In genomic region chr13:40624338-40624737, GRCh38 we compare ENCODE assay signal across 13 cellular contexts. TPM values are rescaled to one million over a fixed set of nuclear protein-coding genes. Genes with fewer than 3 reads are reported as not detected.
DNase-seq lines count a peak whose midpoint lies in the region; ATAC-seq and TF ChIP-seq lines count a peak whose summit lies in the region.
"Had no signal": no experiment of that assay in that cellular context is flagged by ENCODE, and none has a peak within 500 bp of the region (broad histone marks: within the 10 kb centered on the region; RNA-seq: fewer than 3 reads in every experiment).

No MANE protein-coding gene starts in this region.

- peak overlapping the region; percentile 10 for H3K27ac ChIP-seq in foreskin keratinocyte
- H3K27ac ChIP-seq: A549, neutrophil, Peyer's patch, vagina, WERI-Rb-1 had no signal

- intact Hi-C loops in activated CD4-positive, alpha-beta T cell treated with anti-CD3 and anti-CD28 coated beads for 36 hours (cut with DNase I, micrococcal nuclease), result no loop called here

- TF ChIP-seq CTCF in foreskin keratinocyte (conservative IDR thresholded peaks at IDR 0.05), result no peak

- CTCF ChIA-PET in activated CD4-positive, alpha-beta T cell treated with anti-CD3 and anti-CD28 coated beads for 36 hours (lab: Charles Lee), result interaction anchor here (0.6 to 1.2 kb wide), 4 partner anchors 16 to 370 kb away, joined by 3 to 4 read pairs (median 3); no protein-coding TSS in a partner anchor
- CTCF ChIA-PET in activated CD4-positive, alpha-beta T cell treated with anti-CD3 and anti-CD28 coated beads, Interleukin-2, amount 10 ng/mL, durations not matched to agents 7 days and 5 days (lab: Charles Lee), result interaction anchor here (0.6 to 1.3 kb wide), 5 partner anchors 13 to 526 kb away, joined by 3 to 4 read pairs (median 3); no protein-coding TSS in a partner anchor

- H3K9me3 Mint-ChIP-seq in activated CD4-positive, alpha-beta T cell treated with anti-CD3 and anti-CD28 coated beads for 36 hours (ENCODE audit: low read depth), result no peaks in the 10 kb centered on the region
- peaks cover 2% of the 10 kb centered on the region for H3K9me3 Mint-ChIP-seq in activated CD4-positive, alpha-beta T cell treated with anti-CD3 and anti-CD28 coated beads, Interleukin-2, amount 10 ng/mL, durations not matched to agents 7 days and 5 days

- no peaks in the 10 kb centered on the region for H3K27me3 Mint-ChIP-seq in activated CD4-positive, alpha-beta T cell treated with anti-CD3 and anti-CD28 coated beads for 36 hours
- H3K27me3 Mint-ChIP-seq in activated CD4-positive, alpha-beta T cell treated with anti-CD3 and anti-CD28 coated beads, Interleukin-2, amount 10 ng/mL, durations not matched to agents 7 days and 5 days, result no peaks in the 10 kb centered on the region

- H3K4me1 ChIP-seq in foreskin keratinocyte, result peaks cover 28% of the 10 kb centered on the region

- peak; percentile 78 for DNase-seq in activated CD4-positive, alpha-beta T cell treated with anti-CD3 and anti-CD28 coated beads for 36 hours
- no peak for DNase-seq in activated CD4-positive, alpha-beta T cell treated with anti-CD3 and anti-CD28 coated beads, Interleukin-2, amount 10 ng/mL, durations not matched to agents 7 days and 5 days
- DNase-seq in activated T-cell treated with anti-CD3 and anti-CD28 coated beads for 4 hours (peak; percentile 39), foreskin keratinocyte (peak in 1 of 2 donors; percentile 56), GDM1 (lab: John Stamatoyannopoulos, UW) (no peak), mucosa of gallbladder (ENCODE audit: low spot score) (no peak)
- peak; percentile 29 for DNase-seq in stimulated activated CD8-positive, alpha-beta memory T cell treated with anti-CD3 and anti-CD28 coated beads, Interleukin-4, amount 100 ng/mL, for 24 hours (ENCODE audit: low read depth)
- DNase-seq: Peyer's patch, WERI-Rb-1 had no signal

- ATAC-seq in activated CD4-positive, alpha-beta T cell treated with anti-CD3 and anti-CD28 coated beads for 36 hours, result peak; percentile 86
- ATAC-seq in foreskin keratinocyte (peak; percentile 76), HG02938 (IDR thresholded peaks at IDR 0.05; ENCODE audit: unreplicated experiment) (no peak)
- ATAC-seq: A549 had no signal

- no peaks in the 10 kb centered on the region for H3K27me3 ChIP-seq in foreskin keratinocyte
- H3K27me3 ChIP-seq: neutrophil, Peyer's patch, vagina had no signal

- POLR2A ChIA-PET in activated CD4-positive, alpha-beta T cell treated with anti-CD3 and anti-CD28 coated beads for 36 hours (lab: Charles Lee), result interaction anchor here (0.6 kb wide), 1 partner anchor 85 kb away, joined by 7 read pairs; no protein-coding TSS in a partner anchor
- POLR2A ChIA-PET in activated CD4-positive, alpha-beta T cell treated with anti-CD3 and anti-CD28 coated beads, Interleukin-2, amount 10 ng/mL, durations not matched to agents 7 days and 5 days (lab: Charles Lee), result no interaction called here

- H3K4me1 Mint-ChIP-seq in activated CD4-positive, alpha-beta T cell treated with anti-CD3 and anti-CD28 coated beads for 36 hours, result peaks cover 81% of the 10 kb centered on the region
- peaks cover 65% of the 10 kb centered on the region for H3K4me1 Mint-ChIP-seq in activated CD4-positive, alpha-beta T cell treated with anti-CD3 and anti-CD28 coated beads, Interleukin-2, amount 10 ng/mL, durations not matched to agents 7 days and 5 days

- peaks cover 35% of the 10 kb centered on the region for H3K36me3 Mint-ChIP-seq in activated CD4-positive, alpha-beta T cell treated with anti-CD3 and anti-CD28 coated beads for 36 hours (ENCODE audit: low read depth)
- H3K36me3 Mint-ChIP-seq in activated CD4-positive, alpha-beta T cell treated with anti-CD3 and anti-CD28 coated beads, Interleukin-2, amount 10 ng/mL, durations not matched to agents 7 days and 5 days (ENCODE audit: low read depth), result peaks cover 44% of the 10 kb centered on the region

- peak overlapping the region; percentile 40 for H3K27ac Mint-ChIP-seq in activated CD4-positive, alpha-beta T cell treated with anti-CD3 and anti-CD28 coated beads for 36 hours
- no peak overlapping the region for H3K27ac Mint-ChIP-seq in activated CD4-positive, alpha-beta T cell treated with anti-CD3 and anti-CD28 coated beads, Interleukin-2, amount 10 ng/mL, durations not matched to agents 7 days and 5 days

- H3K4me3 Mint-ChIP-seq in activated CD4-positive, alpha-beta T cell treated with anti-CD3 and anti-CD28 coated beads for 36 hours, result no peak overlapping the region
- H3K4me3 Mint-ChIP-seq in activated CD4-positive, alpha-beta T cell treated with anti-CD3 and anti-CD28 coated beads, Interleukin-2, amount 10 ng/mL, durations not matched to agents 7 days and 5 days, result no peak overlapping the region

RNA-seq across cellular contexts. Expression of gene FOXO1, which starts 42.1 kb away (rescaled TPM):
- total RNA-seq in activated CD4-positive, alpha-beta T cell treated with anti-CD3 and anti-CD28 coated beads for 36 hours, result 10 to 100 TPM; 37.5 to 42.5 TPM
- total RNA-seq in activated CD4-positive, alpha-beta T cell treated with anti-CD3 and anti-CD28 coated beads, Interleukin-2, amount 10 ng/mL, durations not matched to agents 7 days and 5 days, result 10 to 100 TPM; 40.3 to 46.5 TPM
- 7.8 and 8.7 TPM in 2 replicates for total RNA-seq in foreskin keratinocyte
- 2.3 and 2.4 TPM in 2 replicates for polyA plus RNA-seq in foreskin keratinocyte
- total RNA-seq in mucosa of gallbladder, result 24.9 TPM

Comparison
In these comparisons a context has a peak if more than half of its experiments do, and no peak if none do; other contexts are left out.
1. DNase-seq: peak in activated CD4-positive, alpha-beta T cell treated with anti-CD3 and anti-CD28 coated beads for 36 hours (single experiment), activated T-cell treated with anti-CD3 and anti-CD28 coated beads for 4 hours (single experiment) and stimulated activated CD8-positive, alpha-beta memory T cell treated with anti-CD3 and anti-CD28 coated beads, Interleukin-4, amount 100 ng/mL, for 24 hours (single experiment); none in activated CD4-positive, alpha-beta T cell treated with anti-CD3 and anti-CD28 coated beads, Interleukin-2, amount 10 ng/mL, durations not matched to agents 7 days and 5 days (single experiment), GDM1 (single experiment) and mucosa of gallbladder (single experiment).